ENCODE assay signal across 9 cellular contexts in the genomic region with DNA sequence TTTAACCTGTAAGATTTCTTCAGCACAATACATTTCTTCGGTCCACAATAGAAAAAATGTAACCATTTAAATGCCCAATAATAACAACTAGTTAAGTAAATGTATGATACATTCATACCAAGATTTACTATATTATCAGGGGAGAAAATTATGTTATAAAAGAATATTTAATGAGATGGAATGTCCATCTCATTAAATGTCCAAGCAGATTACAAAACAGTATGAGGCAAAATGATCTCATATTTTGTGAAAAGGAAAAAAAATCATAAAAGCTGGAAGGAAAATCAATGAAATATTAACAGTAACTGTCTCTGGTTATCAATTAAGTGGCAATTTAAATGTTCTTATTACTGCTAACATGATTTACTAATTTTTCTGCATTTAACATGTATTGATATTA. TPM values are rescaled to one million over a fixed set of nuclear protein-coding genes. Genes with fewer than 3 reads are reported as not detected.
"Had no signal": no experiment of that assay in that cellular context is flagged by ENCODE, and none has a peak within 500 bp of the region (broad histone marks: within the 10 kb centered on the region; RNA-seq: fewer than 3 reads in every experiment).

No MANE protein-coding gene starts in this region.

- FAIRE-seq: G401.6, GM12878, GM12891, GM12892, GM18507, GM19239 had no signal

- DNase-seq: GDM1, GF-D8 had no signal

- H3K4me3 ChIP-seq: GM12878 had no signal

RNA-seq across cellular contexts. Expression of a gene that starts 10.1 kb away (rescaled TPM):
- total RNA-seq: G401 had no signal
